1 cellular context compared by ENCODE assay signal in genomic region chr2:122395687-122396086, GRCh38.
TF ChIP-seq lines count a peak whose summit lies in the region.

No MANE protein-coding gene starts in this region.

TF ChIP-seq in H1, 55 proteins besides CTCF, POLR2A, EP300 and RAD21 (continued from another document):
- no peak for TF ChIP-seq EZH2 (IDR thresholded peaks at IDR 0.05; ENCODE audit: low read depth, low read length, severe bottlenecking)
- no peak for TF ChIP-seq SIRT6 (IDR thresholded peaks at IDR 0.05; ENCODE audit: low read length)
- TF ChIP-seq GABPA (IDR thresholded peaks at IDR 0.05; ENCODE audit: borderline replicate concordance, insufficient read depth, low read length), result no peak
- TF ChIP-seq JUN (IDR thresholded peaks at IDR 0.05; ENCODE audit: low read depth, low read length), result no peak
- TF ChIP-seq RXRA (IDR thresholded peaks at IDR 0.05; ENCODE audit: insufficient read depth, low read depth, low read length), result no peak
- no peak for TF ChIP-seq SIN3A (conservative IDR thresholded peaks at IDR 0.05 in 1 of 2, IDR thresholded peaks at IDR 0.05 in 1 of 2; ENCODE audit: low read depth in 1 of 2, low read length in 2 of 2)
